In the genomic region with DNA sequence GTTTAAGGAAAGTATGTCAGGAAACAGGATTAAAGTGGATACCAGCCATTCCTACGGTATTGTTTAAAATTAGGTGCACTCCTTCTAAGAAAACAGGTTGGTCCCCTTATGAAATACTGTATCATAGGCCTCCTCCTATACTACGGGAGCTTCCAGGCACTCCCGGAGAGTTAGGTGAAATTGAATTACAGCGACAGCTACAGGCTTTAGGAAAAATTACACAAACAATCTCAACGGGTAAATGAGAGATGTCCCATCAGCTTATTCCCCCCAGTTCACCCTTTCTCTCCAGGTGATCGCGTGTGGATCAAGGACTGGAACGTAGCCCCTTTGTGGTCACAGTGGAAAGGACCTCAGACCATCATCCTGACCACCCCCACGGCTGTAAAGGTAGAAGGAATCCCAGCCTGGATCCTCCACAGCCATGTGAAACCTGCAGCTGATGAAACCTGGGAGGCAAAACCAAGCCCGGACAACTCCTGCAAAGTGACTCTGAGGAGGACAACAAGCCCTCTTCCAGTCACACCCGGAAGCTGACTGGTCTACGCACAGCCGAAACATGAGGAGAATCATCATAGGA, we compare ENCODE assay signal across 17 cellular contexts. TPM values are rescaled to one million over a fixed set of nuclear protein-coding genes. Genes with fewer than 3 reads are reported as not detected.
DNase-seq lines count a peak whose midpoint lies in the region; ATAC-seq, FAIRE-seq and TF ChIP-seq lines count a peak whose summit lies in the region.
"Had no signal": no experiment of that assay in that cellular context is flagged by ENCODE, and none has a peak within 500 bp of the region (broad histone marks: within the 10 kb centered on the region; RNA-seq: fewer than 3 reads in every experiment).

No MANE protein-coding gene starts in this region.

- intact Hi-C loops in kidney (cut with DNase I), result no loop called here

- H3K9ac ChIP-seq in GM23248 (no peak overlapping the region), kidney (ENCODE audit: low read length in 2 of 2) (no peak overlapping the region)

- in situ Hi-C loops in ACHN (cut with HindIII; ENCODE audit: low pct_ligation_motif_present, low pct_unique_long_range_greater_than_20kb, low sequenced_read_pairs) (no loop called here), GM23248 (cut with MboI) (no loop called here)

- 35 to 41% methylated on average over 13 of the region's 13 CpGs for WGBS in GM23248 (ENCODE audit: low coverage in 1 of 2, low lambda C conversion rate in 2 of 2, missing lambda C conversion rate in 2 of 2), 2 experiments

- no peak overlapping the region for H3K4me3 ChIP-seq in GM23248
- no peak overlapping the region for H3K4me3 ChIP-seq in kidney (ENCODE audit: low read length in 2 of 2)
- H3K4me3 ChIP-seq: body of pancreas, esophagus squamous epithelium, prostate gland, suprapubic skin had no signal

- H3F3A ChIP-seq in GM23248 (ENCODE audit: insufficient read depth), result no peaks in the 10 kb centered on the region

- H3K79me2 ChIP-seq in GM23248 (ENCODE audit: insufficient read depth), result no peaks in the 10 kb centered on the region

- FAIRE-seq in kidney (lab: Jason Lieb, UNC), result no peak
- FAIRE-seq: GM12891 had no signal

- ATAC-seq in HG03095 (IDR thresholded peaks at IDR 0.05; ENCODE audit: unreplicated experiment) (no peak), GM19397 (IDR thresholded peaks at IDR 0.05; ENCODE audit: unreplicated experiment) (no peak)
- ATAC-seq: activated T-cell treated with anti-CD3 and anti-CD28 coated beads, Interleukin-2, amount 50 U/mL, for 72 hours; body of pancreas; left cardiac atrium had no signal

- no peak overlapping the region for H3K27ac ChIP-seq in GM23248
- no peak overlapping the region for H3K27ac ChIP-seq in VCaP
- H3K27ac ChIP-seq in kidney (ENCODE audit: low read depth in 2 of 2, low read length in 2 of 2), result no peak overlapping the region
- H3K27ac ChIP-seq: body of pancreas, esophagus squamous epithelium, prostate gland, suprapubic skin had no signal

- no peaks in the 10 kb centered on the region for H3K4me1 ChIP-seq in GM23248 (ENCODE audit: insufficient read depth)
- H3K4me1 ChIP-seq in kidney (ENCODE audit: control insufficient read depth in 1 of 2, insufficient read depth in 1 of 2, low read depth in 1 of 2, low read length in 2 of 2), result no peaks in the 10 kb centered on the region
- H3K4me1 ChIP-seq: body of pancreas, esophagus squamous epithelium, prostate gland, suprapubic skin had no signal

- H3K36me3 ChIP-seq in GM23248 (ENCODE audit: low read depth) (no peaks in the 10 kb centered on the region), kidney (ENCODE audit: control insufficient read depth in 1 of 2, insufficient read depth in 2 of 2, low read length in 2 of 2) (no peaks in the 10 kb centered on the region)
- H3K36me3 ChIP-seq: esophagus squamous epithelium, prostate gland, suprapubic skin had no signal

- no peak overlapping the region for H2AFZ ChIP-seq in GM23248

- no peaks in the 10 kb centered on the region for H3K9me2 ChIP-seq in GM23248 (ENCODE audit: insufficient read depth)

- H3K27me3 ChIP-seq in GM23248 (replicated peaks; ENCODE audit: insufficient read depth), result no peaks in the 10 kb centered on the region
- H3K27me3 ChIP-seq: body of pancreas, esophagus squamous epithelium, suprapubic skin had no signal

- DNase-seq in ACHN (peak; percentile 50), GM23248 (peak; percentile 27), kidney (no peak), NAMALWA (ENCODE audit: low spot score) (no peak), NCI-H2107 treated with DMSO at 0.1 percent for 48 hours (lab: John Stamatoyannopoulos, UW; ENCODE audit: unreplicated experiment) (no peak)
- DNase-seq: activated T-cell treated with anti-CD3 and anti-CD28 coated beads, Interleukin-2, amount 50 U/mL, for 72 hours; body of pancreas; CD4-positive, alpha-beta memory T cell; esophagus squamous epithelium; left cardiac atrium; NCI-H1436 had no signal

- TF ChIP-seq CTCF in VCaP (conservative IDR thresholded peaks at IDR 0.05) (0 out of 2 replicates have a peak, but pooled peaks have one; percentile 10), kidney (IDR thresholded peaks at IDR 0.05; ENCODE audit: borderline replicate concordance, extremely low read depth, insufficient read depth) (peak; percentile 1)

- no peak overlapping the region for H3K4me2 ChIP-seq in GM23248 (ENCODE audit: unreplicated experiment)

- no peaks in the 10 kb centered on the region for H4K20me1 ChIP-seq in GM23248 (ENCODE audit: insufficient read depth)

- H3K9me3 ChIP-seq in GM23248 (ENCODE audit: low read depth) (no peaks in the 10 kb centered on the region), kidney (ENCODE audit: control insufficient read depth in 1 of 2, low read length in 2 of 2) (no peaks in the 10 kb centered on the region)
- H3K9me3 ChIP-seq: body of pancreas, esophagus squamous epithelium, prostate gland, suprapubic skin had no signal

RNA-seq across cellular contexts. Expression of gene GHITM, which starts 25.1 kb away (rescaled TPM):
- 203 and 205 TPM in 2 replicates for total RNA-seq in GM23248 (2014; rRNA removed; shearing (Covaris generic))
- polyA plus RNA-seq in GM23248 (2016; fragmentation: Nextera tagmentation; extraction: Ambion mirVana) (255 and 258 TPM in 2 replicates), kidney (ENCODE audit: insufficient read depth, low read depth, low replicate concordance) (376 TPM)
- 134 TPM for total RNA-seq in kidney

RNA-seq across cellular contexts. Expression of gene GPR15LG, which starts 59.4 kb away (rescaled TPM):
- not detected in 2 replicates for total RNA-seq in GM23248 (2014; rRNA removed; shearing (Covaris generic))
- polyA plus RNA-seq in GM23248 (2016; fragmentation: Nextera tagmentation; extraction: Ambion mirVana) (not detected in 2 replicates), kidney (ENCODE audit: insufficient read depth, low read depth, low replicate concordance) (not detected)
- total RNA-seq in kidney, result 0.44 TPM
- total RNA-seq: activated T-cell treated with anti-CD3 and anti-CD28 coated beads, Interleukin-2, amount 50 U/mL, for 72 hours; body of pancreas; CD4-positive, alpha-beta memory T cell; left cardiac atrium had no signal
- polyA plus RNA-seq: CD4-positive, alpha-beta memory T cell had no signal

Comparison
In these comparisons a context has a peak if more than half of its experiments do, and no peak if none do; other contexts are left out.
1. DNase-seq: peak in ACHN (single experiment) and GM23248 (single experiment); none in kidney (single experiment), NAMALWA (single experiment) and NCI-H2107 treated with DMSO at 0.1 percent for 48 hours (single experiment).